ENCODE assay signal across 9 cellular contexts in genomic region chr15:88636039-88636438, GRCh38. TPM values are rescaled to one million over a fixed set of nuclear protein-coding genes. Genes with fewer than 3 reads are reported as not detected.
DNase-seq lines count a peak whose midpoint lies in the region; ATAC-seq and TF ChIP-seq lines count a peak whose summit lies in the region.
"Had no signal": no experiment of that assay in that cellular context is flagged by ENCODE, and none has a peak within 500 bp of the region (broad histone marks: within the 10 kb centered on the region; RNA-seq: fewer than 3 reads in every experiment).

No MANE protein-coding gene starts in this region.

- H3K9ac ChIP-seq in SU-DHL-6 (ENCODE audit: low read length) = no peak overlapping the region

- peak overlapping the region; percentile 100 for H3K27ac Mint-ChIP-seq in activated naive CD8-positive, alpha-beta T cell treated with anti-CD3 and anti-CD28 coated beads, Interleukin-2, amount 10 ng/mL, durations not matched to agents 7 days and 5 days

- H3K27me3 ChIP-seq in SU-DHL-6 (ENCODE audit: low read length) = no peaks in the 10 kb centered on the region
- H3K27me3 ChIP-seq in muscle layer of duodenum (ENCODE audit: low read depth, low read length) = no peaks in the 10 kb centered on the region

- no peaks in the 10 kb centered on the region for H3K36me3 ChIP-seq in SU-DHL-6 (ENCODE audit: low read length)
- H3K36me3 ChIP-seq in muscle layer of duodenum (ENCODE audit: control insufficient read depth in 1 of 2, insufficient read depth in 2 of 2, low read length in 2 of 2) = peaks cover under 1 to 9% of the 10 kb centered on the region in 2 donors

- no peaks in the 10 kb centered on the region for H3K27me3 Mint-ChIP-seq in activated naive CD8-positive, alpha-beta T cell treated with anti-CD3 and anti-CD28 coated beads, Interleukin-2, amount 10 ng/mL, durations not matched to agents 7 days and 5 days

- H3K4me3 ChIP-seq in SU-DHL-6 (ENCODE audit: insufficient read depth, low read length, poor library complexity, severe bottlenecking) (no peak overlapping the region), muscle layer of duodenum (ENCODE audit: low read depth in 1 of 2, low read length in 2 of 2) (no peak overlapping the region)

- no peaks in the 10 kb centered on the region for H3K79me2 ChIP-seq in SU-DHL-6 (ENCODE audit: insufficient read depth, low read length)

- DNase-seq in activated naive CD8-positive, alpha-beta T cell treated with anti-CD3 and anti-CD28 coated beads, Interleukin-2, amount 10 ng/mL, durations not matched to agents 7 days and 5 days = peak; percentile 69
- DNase-seq in NK-92 (lab: John Stamatoyannopoulos, UW; ENCODE audit: unreplicated experiment) (no peak), C1 segment of cervical spinal cord (lab: John Stamatoyannopoulos, UW) (no peak), GM10266 (ENCODE audit: extremely low spot score) (no peak)

- peaks cover 57% of the 10 kb centered on the region for H3K4me1 Mint-ChIP-seq in activated naive CD8-positive, alpha-beta T cell treated with anti-CD3 and anti-CD28 coated beads, Interleukin-2, amount 10 ng/mL, durations not matched to agents 7 days and 5 days

- H3K9me2 ChIP-seq in SU-DHL-6 (replicated peaks; ENCODE audit: insufficient read depth, low read length) = no peaks in the 10 kb centered on the region

- H3K9me3 ChIP-seq in SU-DHL-6 (ENCODE audit: insufficient read depth, low read length) (no peaks in the 10 kb centered on the region), muscle layer of duodenum (ENCODE audit: control insufficient read depth in 1 of 2, low read length in 2 of 2) (no peaks in the 10 kb centered on the region)

- peak; percentile 7 for ATAC-seq in activated naive CD8-positive, alpha-beta T cell treated with anti-CD3 and anti-CD28 coated beads, Interleukin-2, amount 10 ng/mL, durations not matched to agents 7 days and 5 days (ENCODE audit: low read depth)
- ATAC-seq in GM18907 (IDR thresholded peaks at IDR 0.05; ENCODE audit: unreplicated experiment) = no peak

- H2AFZ ChIP-seq in SU-DHL-6 (ENCODE audit: low read depth, low read length, severe bottlenecking) = no peak overlapping the region

- no peak for TF ChIP-seq CTCF in C4-2B (conservative IDR thresholded peaks at IDR 0.05)
- TF ChIP-seq CTCF in SU-DHL-6 (IDR thresholded peaks at IDR 0.05; ENCODE audit: insufficient read depth, low read length, poor library complexity, severe bottlenecking) = no peak
- no peak for TF ChIP-seq CTCF in GM10266 (IDR thresholded peaks at IDR 0.05; ENCODE audit: control insufficient read depth, insufficient read depth, low read depth, missing control alignments)

- peaks cover 23% of the 10 kb centered on the region for H3F3A ChIP-seq in SU-DHL-6 (ENCODE audit: insufficient read depth)

- H3K4me1 ChIP-seq in muscle layer of duodenum (ENCODE audit: control insufficient read depth in 1 of 2, insufficient read depth in 2 of 2, low read length in 2 of 2) = peaks cover 12 to 24% of the 10 kb centered on the region in 2 donors

- H3K4me2 ChIP-seq in SU-DHL-6 (ENCODE audit: low read depth, low read length, poor library complexity, severe bottlenecking) = peak overlapping the region; percentile 39

- H3K27ac ChIP-seq in C4-2B (peak overlapping the region; percentile 25), SU-DHL-6 (ENCODE audit: low read depth, low read length) (peak overlapping the region; percentile 72), muscle layer of duodenum (ENCODE audit: low read length) (peak overlapping the region; percentile 55)
- H3K27ac ChIP-seq: VCaP had no signal

- peak overlapping the region; percentile 98 for H3K4me3 Mint-ChIP-seq in activated naive CD8-positive, alpha-beta T cell treated with anti-CD3 and anti-CD28 coated beads, Interleukin-2, amount 10 ng/mL, durations not matched to agents 7 days and 5 days

- H3K36me3 Mint-ChIP-seq in activated naive CD8-positive, alpha-beta T cell treated with anti-CD3 and anti-CD28 coated beads, Interleukin-2, amount 10 ng/mL, durations not matched to agents 7 days and 5 days = peaks cover 33% of the 10 kb centered on the region

- POLR2A ChIA-PET in activated naive CD8-positive, alpha-beta T cell treated with anti-CD3 and anti-CD28 coated beads, Interleukin-2, amount 10 ng/mL, durations not matched to agents 7 days and 5 days (lab: Charles Lee) = interaction anchor here (1.0 to 2.8 kb wide), 4 partner anchors 9 to 18 kb away, joined by 3 to 21 read pairs (median 4); partner anchors contain the start of gene AEN

- H4K20me1 ChIP-seq in SU-DHL-6 (ENCODE audit: low read depth, low read length) = no peaks in the 10 kb centered on the region

- H3K9me3 Mint-ChIP-seq in activated naive CD8-positive, alpha-beta T cell treated with anti-CD3 and anti-CD28 coated beads, Interleukin-2, amount 10 ng/mL, durations not matched to agents 7 days and 5 days = no peaks in the 10 kb centered on the region

RNA-seq across cellular contexts. Expression of gene ISG20, which starts 2.8 kb away (rescaled TPM):
- 100 to 1,000 TPM; 209 to 215 TPM for total RNA-seq in activated naive CD8-positive, alpha-beta T cell treated with anti-CD3 and anti-CD28 coated beads, Interleukin-2, amount 10 ng/mL, durations not matched to agents 7 days and 5 days

RNA-seq across cellular contexts. Expression of gene AEN, which starts 14.9 kb away (rescaled TPM):
- 10 to 100 TPM; 38.2 to 42.5 TPM for total RNA-seq in activated naive CD8-positive, alpha-beta T cell treated with anti-CD3 and anti-CD28 coated beads, Interleukin-2, amount 10 ng/mL, durations not matched to agents 7 days and 5 days
